ENCODE assay signal across 26 cellular contexts in the genomic region with DNA sequence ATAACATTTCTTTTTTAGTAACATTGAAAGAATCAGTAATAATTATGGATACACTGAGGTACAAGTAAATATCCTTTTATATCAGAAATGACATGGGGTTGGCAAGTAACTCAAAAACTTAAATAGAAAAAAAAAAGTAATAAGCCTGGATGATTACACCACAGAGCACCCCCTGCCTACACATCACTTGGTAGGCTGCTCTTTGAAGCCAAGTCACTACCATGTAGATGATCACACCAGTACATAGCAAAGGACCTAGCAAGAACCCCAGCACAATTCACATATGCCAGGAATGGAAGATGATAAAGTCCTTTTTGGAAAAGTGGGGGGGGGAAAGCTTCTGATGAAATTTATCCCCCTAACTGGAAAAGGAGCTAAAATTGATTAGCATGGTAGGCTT. TPM values are rescaled to one million over a fixed set of nuclear protein-coding genes. Genes with fewer than 3 reads are reported as not detected.
DNase-seq lines count a peak whose midpoint lies in the region; ATAC-seq and TF ChIP-seq lines count a peak whose summit lies in the region.
"Had no signal": no experiment of that assay in that cellular context is flagged by ENCODE, and none has a peak within 500 bp of the region (broad histone marks: within the 10 kb centered on the region; RNA-seq: fewer than 3 reads in every experiment).

No MANE protein-coding gene starts in this region.

- H2AFZ ChIP-seq in GM23248: no peak overlapping the region

- peak overlapping the region; percentile 50 for H3K27ac ChIP-seq in GM23248
- peak overlapping the region in 6 of 8 donors; percentile 18 to 46 (median 37) for H3K27ac ChIP-seq in spleen
- no peak overlapping the region for H3K27ac ChIP-seq in lower lobe of right lung
- H3K27ac ChIP-seq: neutrophil, upper lobe of left lung had no signal

- peaks cover 76% of the 10 kb centered on the region for H3F3A ChIP-seq in GM23248 (ENCODE audit: insufficient read depth)

- no peaks in the 10 kb centered on the region for H3K9me2 ChIP-seq in GM23248 (ENCODE audit: insufficient read depth)

- H3K27me3 ChIP-seq in GM23248 (replicated peaks; ENCODE audit: insufficient read depth) (no peaks in the 10 kb centered on the region), adipocyte (replicated peaks; ENCODE audit: control insufficient read depth, insufficient read depth, low read length) (no peaks in the 10 kb centered on the region), spleen (replicated peaks in 1 of 7) (no peaks in the 10 kb centered on the region), lower lobe of right lung (ENCODE audit: low read depth) (no peaks in the 10 kb centered on the region)
- H3K27me3 ChIP-seq: neutrophil, upper lobe of left lung had no signal

- peak; percentile 32 for ATAC-seq in left lobe of liver
- no peak for ATAC-seq in lower lobe of right lung
- ATAC-seq: activated CD4-positive, alpha-beta T cell treated with anti-CD3 and anti-CD28 coated beads for 36 hours; GM12878 had no signal

- peak; percentile 58 for DNase-seq in GM23248
- no peak for DNase-seq in adipocyte (ENCODE audit: low read depth)
- no peak for DNase-seq in left lobe of liver (ENCODE audit: low spot score)
- no peak for DNase-seq in spleen
- DNase-seq in hypothalamus (lab: John Stamatoyannopoulos, UW): no peak
- DNase-seq in activated CD8-positive, alpha-beta memory T cell treated with anti-CD3 and anti-CD28 coated beads for 24 hours: no peak
- no peak for DNase-seq in NCI-H526 treated with DMSO at 0.1 percent for 48 hours (lab: John Stamatoyannopoulos, UW)
- DNase-seq in lower lobe of right lung: no peak
- DNase-seq: activated CD4-positive, alpha-beta T cell treated with anti-CD3 and anti-CD28 coated beads for 36 hours; activated gamma-delta T cell; activated naive CD8-positive, alpha-beta T cell treated with anti-CD3 and anti-CD28 coated beads, Interleukin-2, amount 10 ng/mL, durations not matched to agents 7 days and 5 days; activated T-cell treated with anti-CD3 and anti-CD28 coated beads, Interleukin-2, amount 50 U/mL, for 1 hour; CD4-positive, CD25-positive, alpha-beta regulatory T cell; cerebellar nuclear complex; head of caudate nucleus; KG1; mesendoderm; MM.1S; naive B cell; NCI-H2081; OCI-M1; psoas muscle; small intestine; upper lobe of left lung had no signal

- H3K79me2 ChIP-seq in GM23248 (ENCODE audit: insufficient read depth): peaks cover 92% of the 10 kb centered on the region

- H3K9ac ChIP-seq in GM23248: peak overlapping the region; percentile 17; the same call in 1 of the 2 replicates
- peak overlapping the region; percentile 34 for H3K9ac ChIP-seq in adipocyte (ENCODE audit: low read length)

- H4K20me1 ChIP-seq in GM23248 (ENCODE audit: insufficient read depth): no peaks in the 10 kb centered on the region

- in situ Hi-C loops in GM23248 (cut with MboI): no loop called here

- no peak for TF ChIP-seq POLR2A in spleen (IDR thresholded peaks at IDR 0.05)

- peaks cover 40% of the 10 kb centered on the region for H3K4me1 ChIP-seq in GM23248 (ENCODE audit: insufficient read depth)
- peaks cover 22% of the 10 kb centered on the region for H3K4me1 ChIP-seq in adipocyte (ENCODE audit: control insufficient read depth, insufficient read depth, low read length)
- H3K4me1 ChIP-seq in spleen: peaks cover 0 to 16% (median 4%) of the 10 kb centered on the region in 6 donors
- H3K4me1 ChIP-seq in lower lobe of right lung: peaks cover 7% of the 10 kb centered on the region
- H3K4me1 ChIP-seq: upper lobe of left lung had no signal

- peak overlapping the region; percentile 38 for H3K4me2 ChIP-seq in GM23248 (ENCODE audit: unreplicated experiment)

- H3K36me3 ChIP-seq in GM23248 (ENCODE audit: low read depth) (peaks cover 83% of the 10 kb centered on the region), adipocyte (ENCODE audit: control insufficient read depth, insufficient read depth, low read length, severe bottlenecking) (peaks cover 78% of the 10 kb centered on the region), spleen (peaks cover 0 to 88% (median 42%) of the 10 kb centered on the region in 6 donors), lower lobe of right lung (peaks cover 66% of the 10 kb centered on the region)

- H3K4me3 ChIP-seq in GM23248 (no peak overlapping the region), adipocyte (ENCODE audit: low read length) (no peak overlapping the region), spleen (no peak overlapping the region), lower lobe of right lung (no peak overlapping the region)
- H3K4me3 ChIP-seq: GM12878, upper lobe of left lung had no signal

- H3K9me3 ChIP-seq in GM23248 (ENCODE audit: low read depth) (no peaks in the 10 kb centered on the region), adipocyte (ENCODE audit: control insufficient read depth, low read length) (no peaks in the 10 kb centered on the region), spleen (no peaks in the 10 kb centered on the region), lower lobe of right lung (no peaks in the 10 kb centered on the region)
- H3K9me3 ChIP-seq: neutrophil, psoas muscle, upper lobe of left lung had no signal

- TF ChIP-seq CTCF in spleen (IDR thresholded peaks at IDR 0.05 in 8 of 11, conservative IDR thresholded peaks at IDR 0.05 in 3 of 11) (no peak), lower lobe of right lung (IDR thresholded peaks at IDR 0.05) (no peak)

- intact Hi-C loops in spleen (cut with DNase I; ENCODE audit: low total_unique reads) (no loop called here), lower lobe of right lung (cut with DNase I) (no loop called here)

RNA-seq across cellular contexts. Expression of gene METTL14, which starts 56.9 kb away (rescaled TPM):
- 8.9 and 21.9 TPM in 2 replicates for total RNA-seq in GM23248 (2014; rRNA removed; shearing (Covaris generic))
- polyA plus RNA-seq in GM23248 (2016; fragmentation: Nextera tagmentation; extraction: Ambion mirVana) (38.9 and 41.4 TPM in 2 replicates), spleen (10 to 100 TPM in 1 of 3 donors, 1 to 10 TPM in 2; 7.1 to 10.8 (median 7.9) TPM)
- total RNA-seq in left lobe of liver (23.1 TPM), spleen (10 to 100 TPM; 26.6 to 48.3 (median 40.4) TPM), lower lobe of right lung (48.7 TPM)
